18 cellular contexts compared by ENCODE assay signal in genomic region chr16:56116577-56116964, GRCh38.
"Had no signal": no experiment of that assay in that cellular context is flagged by ENCODE, and none has a peak within 500 bp of the region (broad histone marks: within the 10 kb centered on the region; RNA-seq: fewer than 3 reads in every experiment).

No MANE protein-coding gene starts in this region.

- H3K36me3 ChIP-seq: colonic mucosa, left ventricle myocardium inferior, sigmoid colon, upper lobe of left lung, WERI-Rb-1 had no signal

- ATAC-seq: SK-N-SH treated with all-trans-retinoic acid at 6 μM for 48 hours had no signal

- H3K27me3 Mint-ChIP-seq: central memory CD8-positive, alpha-beta T cell had no signal

- H3K4me3 Mint-ChIP-seq: central memory CD8-positive, alpha-beta T cell; nephron had no signal

- H3K27ac Mint-ChIP-seq: activated naive CD4-positive, alpha-beta T cell treated with anti-CD3 and anti-CD28 coated beads, Interleukin-2, amount 50 U/mL, for 72 hours had no signal

- H3K27me3 ChIP-seq: colonic mucosa, sigmoid colon, upper lobe of left lung had no signal

- H3K4me3 ChIP-seq: colonic mucosa, left ventricle myocardium inferior, sigmoid colon, smooth muscle cell, upper lobe of left lung had no signal

- H3K9me3 Mint-ChIP-seq: activated naive CD4-positive, alpha-beta T cell treated with anti-CD3 and anti-CD28 coated beads, Interleukin-2, amount 50 U/mL, for 72 hours; central memory CD8-positive, alpha-beta T cell; nephron had no signal

- H3K4me1 ChIP-seq: colonic mucosa, sigmoid colon, upper lobe of left lung had no signal

- DNase-seq: activated CD4-positive, alpha-beta T cell treated with anti-CD3 and anti-CD28 coated beads for 1 hour; activated T-cell treated with anti-CD3 and anti-CD28 coated beads, Interleukin-2, amount 50 U/mL, for 1 hour; aorta; colonic mucosa; foreskin fibroblast; kidney glomerular epithelial cell; left ventricle myocardium inferior; mammary epithelial cell; sigmoid colon; stimulated activated CD4-positive, alpha-beta T cell treated with anti-CD3 and anti-CD28 coated beads, Interleukin-15, amount 100 ng/mL, for 24 hours; stimulated activated naive CD4-positive, alpha-beta T cell; upper lobe of left lung; WERI-Rb-1 had no signal

- H3K9me3 ChIP-seq: colonic mucosa, left ventricle myocardium inferior, sigmoid colon, upper lobe of left lung had no signal

- H3K36me3 Mint-ChIP-seq: activated naive CD4-positive, alpha-beta T cell treated with anti-CD3 and anti-CD28 coated beads, Interleukin-2, amount 50 U/mL, for 72 hours had no signal

- H3K27ac ChIP-seq: colonic mucosa, left ventricle myocardium inferior, sigmoid colon, upper lobe of left lung, WERI-Rb-1 had no signal
